ENCODE assay signal across 19 cellular contexts in the genomic region with DNA sequence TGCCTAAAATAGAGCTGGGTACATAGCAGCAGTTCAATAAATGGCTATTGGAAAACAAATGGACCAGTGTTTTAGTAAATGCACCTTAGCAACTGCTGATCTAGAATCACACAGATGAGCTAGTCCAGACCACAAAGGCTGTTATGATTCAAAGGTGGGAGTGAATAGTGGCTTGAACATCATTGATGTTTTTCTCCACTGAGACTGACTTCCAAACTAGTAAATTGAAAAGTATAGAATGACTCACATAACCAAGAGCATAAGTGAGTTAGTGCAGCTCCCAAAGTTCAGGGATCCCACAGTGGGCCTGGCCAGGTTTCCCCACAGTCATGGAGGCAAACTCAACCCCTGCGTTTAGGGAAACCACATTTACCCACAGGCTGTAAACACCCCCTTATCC.
"Had no signal": no experiment of that assay in that cellular context is flagged by ENCODE, and none has a peak within 500 bp of the region (broad histone marks: within the 10 kb centered on the region; RNA-seq: fewer than 3 reads in every experiment).

No MANE protein-coding gene starts in this region.

- ATAC-seq: left colon, lower lobe of right lung, upper lobe of right lung, WTC11 had no signal

- H3K4me1 ChIP-seq: lower lobe of right lung, upper lobe of right lung had no signal

- H3K27ac Mint-ChIP-seq: activated CD4-positive, alpha-beta T cell treated with anti-CD3 and anti-CD28 coated beads, Interleukin-2, amount 10 ng/mL, durations not matched to agents 7 days and 5 days; progenitor cell of endocrine pancreas; T-helper 2 cell treated with Interferon-gamma antibody and Interleukin-4, amounts not matched to agents 5 μg/mL and 100 μg/mL, for 36 hours; WTC11 had no signal

- H3K4me3 ChIP-seq: coronary artery, lower lobe of right lung, thoracic aorta, upper lobe of right lung had no signal

- H3K9me3 Mint-ChIP-seq: activated CD4-positive, alpha-beta T cell treated with anti-CD3 and anti-CD28 coated beads, Interleukin-2, amount 10 ng/mL, durations not matched to agents 7 days and 5 days; T-helper 2 cell treated with Interferon-gamma antibody and Interleukin-4, amounts not matched to agents 5 μg/mL and 100 μg/mL, for 36 hours; WTC11 had no signal

- H3K36me3 Mint-ChIP-seq: WTC11 had no signal

- H3K27ac ChIP-seq: brain microvascular endothelial cell, coronary artery, lower lobe of right lung, thoracic aorta, upper lobe of right lung had no signal

- H3K36me3 ChIP-seq: brain microvascular endothelial cell, lower lobe of right lung, thoracic aorta, upper lobe of right lung had no signal

- DNase-seq: activated CD4-positive, alpha-beta T cell treated with anti-CD3 and anti-CD28 coated beads, Interleukin-2, amount 10 ng/mL, durations not matched to agents 7 days and 5 days; activated naive CD4-positive, alpha-beta T cell treated with Interleukin-2 at 50 U/mL for 16 hours; aorta; brain microvascular endothelial cell; foreskin melanocyte; glutamatergic neuron; hippocampal formation; islet precursor cell; left colon; lower lobe of right lung; occipital lobe; stimulated activated CD4-positive, alpha-beta T cell treated with anti-CD3 and anti-CD28 coated beads, Interleukin-2, amount 100 ng/mL, for 24 hours; SW 1271; upper lobe of right lung had no signal

- H3K27me3 ChIP-seq: brain microvascular endothelial cell, upper lobe of right lung had no signal

- H3K9me3 ChIP-seq: lower lobe of right lung, thoracic aorta, upper lobe of right lung had no signal

- H3K4me1 Mint-ChIP-seq: activated CD4-positive, alpha-beta T cell treated with anti-CD3 and anti-CD28 coated beads, Interleukin-2, amount 10 ng/mL, durations not matched to agents 7 days and 5 days; WTC11 had no signal

- H3K4me3 Mint-ChIP-seq: activated CD4-positive, alpha-beta T cell treated with anti-CD3 and anti-CD28 coated beads, Interleukin-2, amount 10 ng/mL, durations not matched to agents 7 days and 5 days; T-helper 2 cell treated with Interferon-gamma antibody and Interleukin-4, amounts not matched to agents 5 μg/mL and 100 μg/mL, for 36 hours; WTC11 had no signal
